ENCODE assay signal across 11 cellular contexts in genomic region chr4:56786955-56787354, GRCh38. TPM values are rescaled to one million over a fixed set of nuclear protein-coding genes. Genes with fewer than 3 reads are reported as not detected.
DNase-seq lines count a peak whose midpoint lies in the region; ATAC-seq and TF ChIP-seq lines count a peak whose summit lies in the region.
"Had no signal": no experiment of that assay in that cellular context is flagged by ENCODE, and none has a peak within 500 bp of the region (broad histone marks: within the 10 kb centered on the region; RNA-seq: fewer than 3 reads in every experiment).

No MANE protein-coding gene starts in this region.

- no peaks in the 10 kb centered on the region for H3K36me3 ChIP-seq in tibial artery

- H3K27ac Mint-ChIP-seq in mesothelial cell of epicardium (peak overlapping the region; percentile 79), T-cell (no peak overlapping the region)
- H3K27ac Mint-ChIP-seq: activated naive CD4-positive, alpha-beta T cell treated with anti-CD3 and anti-CD28 coated beads, Interleukin-2, amount 50 U/mL, for 72 hours; CD8-positive, alpha-beta memory T cell had no signal

- no peaks in the 10 kb centered on the region for H3K27me3 ChIP-seq in tibial artery

- H3K4me3 ChIP-seq in tibial artery = no peak overlapping the region

- DNase-seq in AG08395 (ENCODE audit: low spot score) (peak; percentile 67), M059J (ENCODE audit: low read depth) (peak; percentile 63), ecto neural progenitor cell (ENCODE audit: low spot score) (peak; percentile 48), mesothelial cell of epicardium (ENCODE audit: low spot score in 2 of 2, unreplicated experiment in 2 of 2) (peak; percentile 39 to 42), T-cell (no peak), tibial artery (no peak), NCI-H446 (lab: John Stamatoyannopoulos, UW) (no peak)
- DNase-seq in activated T-cell treated with anti-CD3 and anti-CD28 coated beads, Interleukin-2, amount 50 U/mL, for 4 hours = no peak
- DNase-seq: CD8-positive, alpha-beta memory T cell; SW 1271 had no signal

- no peak for ATAC-seq in T-cell (replicated peaks in 1 of 4)
- ATAC-seq in activated T-cell treated with anti-CD3 and anti-CD28 coated beads, Interleukin-2, amount 50 U/mL, for 4 hours = no peak
- ATAC-seq: activated naive CD4-positive, alpha-beta T cell treated with anti-CD3 and anti-CD28 coated beads, Interleukin-2, amount 50 U/mL, for 72 hours had no signal

- H3K9me3 Mint-ChIP-seq in mesothelial cell of epicardium = peaks cover 2% of the 10 kb centered on the region
- H3K9me3 Mint-ChIP-seq in T-cell = no peaks in the 10 kb centered on the region
- H3K9me3 Mint-ChIP-seq in activated T-cell treated with anti-CD3 and anti-CD28 coated beads, Interleukin-2, amount 50 U/mL, for 4 hours = no peaks in the 10 kb centered on the region
- H3K9me3 Mint-ChIP-seq: activated naive CD4-positive, alpha-beta T cell treated with anti-CD3 and anti-CD28 coated beads, Interleukin-2, amount 50 U/mL, for 72 hours had no signal

- no peaks in the 10 kb centered on the region for H3K4me1 ChIP-seq in tibial artery

- H3K9me3 ChIP-seq in tibial artery = no peaks in the 10 kb centered on the region

- H3K4me3 Mint-ChIP-seq in mesothelial cell of epicardium (no peak overlapping the region), T-cell (no peak overlapping the region)
- H3K4me3 Mint-ChIP-seq in activated T-cell treated with anti-CD3 and anti-CD28 coated beads, Interleukin-2, amount 50 U/mL, for 4 hours = no peak overlapping the region
- H3K4me3 Mint-ChIP-seq: CD8-positive, alpha-beta memory T cell had no signal

- H3K27ac ChIP-seq in tibial artery = no peak overlapping the region

- H3K4me1 Mint-ChIP-seq in mesothelial cell of epicardium (peaks cover 13% of the 10 kb centered on the region), T-cell (no peaks in the 10 kb centered on the region)
- no peaks in the 10 kb centered on the region for H3K4me1 Mint-ChIP-seq in activated T-cell treated with anti-CD3 and anti-CD28 coated beads, Interleukin-2, amount 50 U/mL, for 4 hours (ENCODE audit: low read depth)
- H3K4me1 Mint-ChIP-seq: CD8-positive, alpha-beta memory T cell had no signal

- CTCF ChIA-PET in T-cell (lab: Charles Lee) = no interaction called here

- no peaks in the 10 kb centered on the region for H3K27me3 Mint-ChIP-seq in mesothelial cell of epicardium (ENCODE audit: low read depth)
- H3K27me3 Mint-ChIP-seq in T-cell = peaks cover 0 to 2% of the 10 kb centered on the region in 2 donors
- H3K27me3 Mint-ChIP-seq in activated T-cell treated with anti-CD3 and anti-CD28 coated beads, Interleukin-2, amount 50 U/mL, for 4 hours (ENCODE audit: low read depth) = no peaks in the 10 kb centered on the region

- H3K36me3 Mint-ChIP-seq in mesothelial cell of epicardium = peaks cover 2% of the 10 kb centered on the region
- no peaks in the 10 kb centered on the region for H3K36me3 Mint-ChIP-seq in T-cell
- no peaks in the 10 kb centered on the region for H3K36me3 Mint-ChIP-seq in activated T-cell treated with anti-CD3 and anti-CD28 coated beads, Interleukin-2, amount 50 U/mL, for 4 hours (ENCODE audit: insufficient read depth)
- H3K36me3 Mint-ChIP-seq: activated naive CD4-positive, alpha-beta T cell treated with anti-CD3 and anti-CD28 coated beads, Interleukin-2, amount 50 U/mL, for 72 hours; CD8-positive, alpha-beta memory T cell had no signal

- POLR2A ChIA-PET in T-cell (lab: Charles Lee) = interaction anchor here in 1 of 2 donors (0.5 kb wide), 1 partner anchor 349 kb away, joined by 5 read pairs; no protein-coding TSS in a partner anchor

- intact Hi-C loops in tibial artery (cut with DNase I; ENCODE audit: low total_unique reads) = no loop called here

- TF ChIP-seq CTCF in mesothelial cell of epicardium (IDR thresholded peaks at IDR 0.05; ENCODE audit: unreplicated experiment) (no peak), tibial artery (IDR thresholded peaks at IDR 0.05) (no peak)

RNA-seq across cellular contexts. Expression of gene SPINK2, which starts 34.5 kb away (rescaled TPM):
- total RNA-seq in M059J (2014; rRNA removed; shearing (Covaris generic)) = 3.1 TPM in 1 of 2 replicates, not detected in the other
- total RNA-seq in mesothelial cell of epicardium = not detected in 3 replicates
- total RNA-seq in T-cell = 10 to 100 TPM in 1 of 5 donors, 1 to 10 TPM in 4; 2.0 to 11.6 (median 3.9) TPM
- under 1 TPM in 1 of 3 donors, not detected in 2; 0.35 TPM for total RNA-seq in activated T-cell treated with anti-CD3 and anti-CD28 coated beads, Interleukin-2, amount 50 U/mL, for 4 hours

Comparison
In these comparisons a context has a peak if more than half of its experiments do, and no peak if none do; other contexts are left out.
1. DNase-seq: peak in AG08395 (single experiment), M059J (single experiment), ecto neural progenitor cell (single experiment) and mesothelial cell of epicardium (2 of 2); none in T-cell (0 of 34), activated T-cell treated with anti-CD3 and anti-CD28 coated beads, Interleukin-2, amount 50 U/mL, for 4 hours (single experiment), tibial artery (0 of 2) and NCI-H446 (0 of 2).